Comparison of ENCODE assay signal across 22 cellular contexts in the genomic region with DNA sequence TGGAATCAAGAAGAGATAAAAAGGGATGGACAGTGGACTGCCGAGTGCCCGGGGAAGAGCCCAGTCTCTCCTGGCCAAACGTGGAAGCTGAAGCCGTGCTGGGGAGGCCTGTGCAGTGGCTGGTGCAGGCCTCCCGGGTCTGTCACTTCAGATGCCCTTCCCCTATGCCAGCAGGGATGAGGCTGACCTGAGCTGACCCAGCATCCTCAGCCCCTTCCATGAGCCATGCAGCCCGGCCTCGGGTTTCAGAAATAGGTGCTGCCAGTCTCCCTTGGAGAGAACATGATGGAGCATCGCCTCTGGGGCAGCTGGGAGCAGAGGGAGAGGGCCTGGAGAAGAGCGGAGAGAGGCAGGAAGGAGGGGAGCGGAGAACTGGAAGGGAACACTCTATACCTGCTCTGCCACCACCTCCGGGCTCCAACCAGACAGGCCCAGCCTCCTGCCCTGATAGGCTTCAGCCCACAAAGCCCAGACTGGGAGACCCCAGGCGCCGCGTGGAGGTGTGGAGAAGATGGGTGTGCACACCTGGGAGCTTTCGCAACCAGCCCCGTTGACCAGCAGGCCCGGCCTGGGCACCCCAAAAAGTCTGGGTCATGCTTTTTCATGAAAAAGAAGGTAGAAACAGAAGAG.
"Had no signal": no experiment of that assay in that cellular context is flagged by ENCODE, and none has a peak within 500 bp of the region (broad histone marks: within the 10 kb centered on the region; RNA-seq: fewer than 3 reads in every experiment).

No MANE protein-coding gene starts in this region.

- DNase-seq: activated CD4-positive, alpha-beta T cell treated with anti-CD3 and anti-CD28 coated beads for 1 hour; activated CD8-positive, alpha-beta memory T cell treated with anti-CD3 and anti-CD28 coated beads for 24 hours; activated CD8-positive, alpha-beta memory T cell treated with anti-CD3 and anti-CD28 coated beads, Interleukin-2, amount 50 U/mL, for 48 hours; activated gamma-delta T cell; activated T-cell treated with anti-CD3 and anti-CD28 coated beads, Interleukin-2, amount 50 U/mL, for 72 hours; amniotic stem cell; dermis blood vessel endothelial cell; effector memory CD4-positive, alpha-beta T cell; nucleus accumbens; stimulated activated CD4-positive, alpha-beta T cell treated with anti-CD3 and anti-CD28 coated beads, Interleukin-4, amount 100 ng/mL, for 4 hours; T-helper 17 cell had no signal

- H3K4me1 ChIP-seq: esophagus muscularis mucosa, gastroesophageal sphincter, right atrium auricular region had no signal

- H3K9me3 ChIP-seq: thoracic aorta had no signal

- H3K27me3 ChIP-seq: cardiac muscle cell, right atrium auricular region had no signal

- H3K9me3 Mint-ChIP-seq: activated naive CD4-positive, alpha-beta T cell treated with anti-CD3 and anti-CD28 coated beads, Interleukin-2, amount 50 U/mL, for 24 hours; activated T-cell treated with anti-CD3 and anti-CD28 coated beads, Interleukin-2, amount 50 U/mL, for 72 hours had no signal

- H3K36me3 Mint-ChIP-seq: activated naive CD4-positive, alpha-beta T cell treated with anti-CD3 and anti-CD28 coated beads, Interleukin-2, amount 50 U/mL, for 24 hours; stimulated activated memory B cell treated with anti-CD40 and anti-IgM and Interleukin-4, amounts not matched to agents 10 μg/mL and 1 μg/mL and 100 μg/mL, for 72 hours had no signal

- ATAC-seq: activated T-cell treated with anti-CD3 and anti-CD28 coated beads, Interleukin-2, amount 50 U/mL, for 72 hours; gastroesophageal sphincter; stimulated activated memory B cell treated with anti-CD40 and anti-IgM and Interleukin-4, amounts not matched to agents 10 μg/mL and 1 μg/mL and 100 μg/mL, for 72 hours; T-helper 17 cell had no signal

- H3K27ac ChIP-seq: cardiac muscle cell, esophagus muscularis mucosa, gastroesophageal sphincter, right atrium auricular region, thoracic aorta, VCaP had no signal

- H3K36me3 ChIP-seq: cardiac muscle cell, esophagus muscularis mucosa, gastroesophageal sphincter, right atrium auricular region, thoracic aorta had no signal

- H3K4me1 Mint-ChIP-seq: activated naive CD4-positive, alpha-beta T cell treated with anti-CD3 and anti-CD28 coated beads, Interleukin-2, amount 50 U/mL, for 24 hours; nephron; stimulated activated memory B cell treated with anti-CD40 and anti-IgM and Interleukin-4, amounts not matched to agents 10 μg/mL and 1 μg/mL and 100 μg/mL, for 72 hours; T-helper 17 cell had no signal

- H3K4me3 ChIP-seq: cardiac muscle cell, esophagus muscularis mucosa, gastroesophageal sphincter, lung, right atrium auricular region, smooth muscle cell, thoracic aorta had no signal

- H3K4me3 Mint-ChIP-seq: activated naive CD4-positive, alpha-beta T cell treated with anti-CD3 and anti-CD28 coated beads, Interleukin-2, amount 50 U/mL, for 24 hours; activated T-cell treated with anti-CD3 and anti-CD28 coated beads, Interleukin-2, amount 50 U/mL, for 72 hours; nephron; stimulated activated memory B cell treated with anti-CD40 and anti-IgM and Interleukin-4, amounts not matched to agents 10 μg/mL and 1 μg/mL and 100 μg/mL, for 72 hours; T-helper 17 cell had no signal

- H3K27ac Mint-ChIP-seq: activated naive CD4-positive, alpha-beta T cell treated with anti-CD3 and anti-CD28 coated beads, Interleukin-2, amount 50 U/mL, for 24 hours; activated T-cell treated with anti-CD3 and anti-CD28 coated beads, Interleukin-2, amount 50 U/mL, for 72 hours; nephron; stimulated activated memory B cell treated with anti-CD40 and anti-IgM and Interleukin-4, amounts not matched to agents 10 μg/mL and 1 μg/mL and 100 μg/mL, for 72 hours; T-helper 17 cell had no signal
